18 cellular contexts compared by ENCODE assay signal in the genomic region with DNA sequence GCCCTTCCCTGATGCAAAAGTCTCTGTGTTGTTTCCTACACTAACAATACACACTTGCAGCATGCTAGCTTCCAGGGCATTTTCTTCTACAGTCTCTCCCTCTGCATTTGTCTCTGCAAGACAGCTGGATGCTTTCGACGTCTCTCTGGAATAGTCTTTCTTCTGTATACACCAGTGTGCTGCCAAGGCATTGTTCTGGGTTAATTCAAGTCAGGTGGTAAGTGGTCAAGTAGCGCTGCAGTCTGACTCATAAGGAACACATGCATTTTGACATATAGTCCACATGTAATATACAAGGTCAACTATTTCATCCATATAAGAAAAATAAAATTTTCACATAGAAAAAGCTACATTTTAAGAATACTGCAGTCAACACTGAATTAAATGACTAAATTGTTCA.
DNase-seq lines count a peak whose midpoint lies in the region; ATAC-seq and TF ChIP-seq lines count a peak whose summit lies in the region.
"Had no signal": no experiment of that assay in that cellular context is flagged by ENCODE, and none has a peak within 500 bp of the region (broad histone marks: within the 10 kb centered on the region; RNA-seq: fewer than 3 reads in every experiment).

No MANE protein-coding gene starts in this region.

- TF ChIP-seq CTCF in esophagus muscularis mucosa (IDR thresholded peaks at IDR 0.05) (no peak), WERI-Rb-1 (IDR thresholded peaks at IDR 0.05; ENCODE audit: low read depth, low read length) (no peak)

- H3K27me3 ChIP-seq in SJSA1 (replicated peaks) = no peaks in the 10 kb centered on the region
- H3K27me3 ChIP-seq in esophagus muscularis mucosa = no peaks in the 10 kb centered on the region
- no peaks in the 10 kb centered on the region for H3K27me3 ChIP-seq in WERI-Rb-1 (ENCODE audit: insufficient read depth, low read depth, severe bottlenecking)

- H3K27me3 Mint-ChIP-seq in activated CD4-positive, alpha-beta T cell treated with anti-CD3 and anti-CD28 coated beads for 36 hours = peaks cover 13% of the 10 kb centered on the region
- H3K27me3 Mint-ChIP-seq: brain had no signal

- H3K27ac ChIP-seq in SJSA1 (peak overlapping the region; percentile 1; the same call in 1 of the 2 replicates), esophagus muscularis mucosa (replicated peaks in 1 of 4) (peak overlapping the region; percentile 18 to 42 (median 24)), WERI-Rb-1 (no peak overlapping the region)
- H3K27ac ChIP-seq: left ventricle myocardium inferior had no signal

- TF ChIP-seq EP300 in esophagus muscularis mucosa (IDR thresholded peaks at IDR 0.05) = no peak

- CTCF ChIA-PET in activated CD4-positive, alpha-beta T cell treated with anti-CD3 and anti-CD28 coated beads for 36 hours (lab: Charles Lee) = interaction anchor here (0.7 kb wide), 1 partner anchor 475 kb away, joined by 3 read pairs; no protein-coding TSS in a partner anchor

- no peak for ATAC-seq in HG03520 (IDR thresholded peaks at IDR 0.05; ENCODE audit: unreplicated experiment)
- ATAC-seq in activated CD4-positive, alpha-beta T cell treated with anti-CD3 and anti-CD28 coated beads for 36 hours = no peak
- ATAC-seq: right cardiac atrium; Right ventricle myocardium inferior; stimulated activated naive CD8-positive, alpha-beta T cell treated with anti-CD3 and anti-CD28 coated beads, Interleukin-15, Interleukin-2, amounts not matched to agents 100 U/mL and 50 U/mL, for 24 hours had no signal

- POLR2A ChIA-PET in activated CD4-positive, alpha-beta T cell treated with anti-CD3 and anti-CD28 coated beads for 36 hours (lab: Charles Lee) = no interaction called here

- H3K36me3 ChIP-seq in SJSA1 = no peaks in the 10 kb centered on the region
- no peaks in the 10 kb centered on the region for H3K36me3 ChIP-seq in esophagus muscularis mucosa
- H3K36me3 ChIP-seq in WERI-Rb-1 = no peaks in the 10 kb centered on the region
- H3K36me3 ChIP-seq: left ventricle myocardium inferior had no signal

- no peaks in the 10 kb centered on the region for H3K4me1 Mint-ChIP-seq in activated CD4-positive, alpha-beta T cell treated with anti-CD3 and anti-CD28 coated beads for 36 hours

- peak; percentile 51 for DNase-seq in Daoy (ENCODE audit: low read depth)
- peak; percentile 58 for DNase-seq in SJSA1 (ENCODE audit: low read depth in 1 of 2, low spot score in 2 of 2)
- DNase-seq in esophagus muscularis mucosa (ENCODE audit: extremely low spot score) = peak; percentile 64
- peak; percentile 85 for DNase-seq in myocyte (ENCODE audit: low read depth)
- no peak for DNase-seq in activated CD4-positive, CD25-positive, alpha-beta regulatory T cell (lab: John Stamatoyannopoulos, UW)
- no peak for DNase-seq in activated CD4-positive, alpha-beta T cell treated with anti-CD3 and anti-CD28 coated beads for 36 hours
- DNase-seq in WERI-Rb-1 = no peak
- DNase-seq: Caco-2; hippocampal formation; left ventricle myocardium inferior; NCI-H1105; nephron progenitor cell; right cardiac atrium; stimulated activated naive CD8-positive, alpha-beta T cell treated with anti-CD3 and anti-CD28 coated beads, Interleukin-15, Interleukin-2, amounts not matched to agents 100 U/mL and 50 U/mL, for 24 hours had no signal

- no peaks in the 10 kb centered on the region for H3K36me3 Mint-ChIP-seq in activated CD4-positive, alpha-beta T cell treated with anti-CD3 and anti-CD28 coated beads for 36 hours (ENCODE audit: low read depth)
- H3K36me3 Mint-ChIP-seq: brain had no signal

- intact Hi-C loops in esophagus muscularis mucosa (cut with DNase I) = no loop called here
- intact Hi-C loops in activated CD4-positive, alpha-beta T cell treated with anti-CD3 and anti-CD28 coated beads for 36 hours (cut with DNase I, micrococcal nuclease) = no loop called here

- no peak overlapping the region for H3K4me3 ChIP-seq in SJSA1
- no peak overlapping the region for H3K4me3 ChIP-seq in esophagus muscularis mucosa
- no peak overlapping the region for H3K4me3 ChIP-seq in WERI-Rb-1 (ENCODE audit: low read depth, low read length)
- H3K4me3 ChIP-seq: left ventricle myocardium inferior had no signal

- H3K9me3 Mint-ChIP-seq in activated CD4-positive, alpha-beta T cell treated with anti-CD3 and anti-CD28 coated beads for 36 hours (ENCODE audit: low read depth) = no peaks in the 10 kb centered on the region
- H3K9me3 Mint-ChIP-seq: activated T-helper 2 cell treated with anti-CD3 and anti-CD28 coated beads, Interferon-gamma antibody, Interleukin-2, Interleukin-4, amounts not matched to agents 10 μg/mL and 5 μg/mL and 100 μg/mL, durations not matched to agents 14 hours and 24 hours and 36 hours; brain; nephron progenitor cell had no signal

- H3K27ac Mint-ChIP-seq in activated CD4-positive, alpha-beta T cell treated with anti-CD3 and anti-CD28 coated beads for 36 hours = no peak overlapping the region
- H3K27ac Mint-ChIP-seq: activated T-helper 2 cell treated with anti-CD3 and anti-CD28 coated beads, Interferon-gamma antibody, Interleukin-2, Interleukin-4, amounts not matched to agents 10 μg/mL and 5 μg/mL and 100 μg/mL, durations not matched to agents 14 hours and 24 hours and 36 hours; nephron progenitor cell had no signal

- H3K9me3 ChIP-seq in SJSA1 (replicated peaks) (no peaks in the 10 kb centered on the region), esophagus muscularis mucosa (no peaks in the 10 kb centered on the region), WERI-Rb-1 (ENCODE audit: severe bottlenecking) (no peaks in the 10 kb centered on the region)
- H3K9me3 ChIP-seq: Caco-2, left ventricle myocardium inferior had no signal

- H3K4me1 ChIP-seq in SJSA1 (replicated peaks) = peaks cover 48% of the 10 kb centered on the region
- H3K4me1 ChIP-seq in esophagus muscularis mucosa = peaks cover 0 to 30% (median 22%) of the 10 kb centered on the region in 4 donors
- H3K4me1 ChIP-seq: left ventricle myocardium inferior had no signal

- WGBS in esophagus muscularis mucosa = 26% methylated on average over 3 of the region's 3 CpGs

- TF ChIP-seq POLR2A in esophagus muscularis mucosa (IDR thresholded peaks at IDR 0.05; ENCODE audit: low read depth) = no peak

- no peak overlapping the region for H3K4me3 Mint-ChIP-seq in activated CD4-positive, alpha-beta T cell treated with anti-CD3 and anti-CD28 coated beads for 36 hours
- H3K4me3 Mint-ChIP-seq: brain, nephron progenitor cell had no signal

Comparison
In these comparisons a context has a peak if more than half of its experiments do, and no peak if none do; other contexts are left out.
1. DNase-seq: peak in Daoy (single experiment), SJSA1 (2 of 2), esophagus muscularis mucosa (single experiment) and myocyte (single experiment); none in activated CD4-positive, CD25-positive, alpha-beta regulatory T cell (0 of 4), activated CD4-positive, alpha-beta T cell treated with anti-CD3 and anti-CD28 coated beads for 36 hours (single experiment) and WERI-Rb-1 (single experiment).